In genomic region chr1:21828506-21829210, GRCh38 we compare ENCODE assay signal across 28 cellular contexts. TPM values are rescaled to one million over a fixed set of nuclear protein-coding genes. Genes with fewer than 3 reads are reported as not detected.
"Had no signal": no experiment of that assay in that cellular context is flagged by ENCODE, and none has a peak within 500 bp of the region (broad histone marks: within the 10 kb centered on the region; RNA-seq: fewer than 3 reads in every experiment).

No MANE protein-coding gene starts in this region.

- H3K27ac ChIP-seq: brain microvascular endothelial cell, SJCRH30, WERI-Rb-1 had no signal

- H3K27me3 Mint-ChIP-seq: activated CD4-positive, alpha-beta memory T cell treated with anti-CD3 and anti-CD28 coated beads, Interleukin-2, amount 10 ng/mL, durations not matched to agents 7 days and 5 days; activated CD4-positive, alpha-beta T cell treated with anti-CD3 and anti-CD28 coated beads for 36 hours; activated naive CD8-positive, alpha-beta T cell had no signal

- H3K9me3 Mint-ChIP-seq: activated T-helper 17 cell treated with anti-CD3 and anti-CD28 coated beads, Interleukin-2, amount 50 U/mL, for 72 hours had no signal

- H3K27ac Mint-ChIP-seq: activated CD4-positive, alpha-beta memory T cell treated with anti-CD3 and anti-CD28 coated beads, Interleukin-2, amount 10 ng/mL, durations not matched to agents 7 days and 5 days; activated CD4-positive, alpha-beta T cell treated with anti-CD3 and anti-CD28 coated beads for 36 hours; activated naive CD4-positive, alpha-beta T cell treated with anti-CD3 and anti-CD28 coated beads for 36 hours; activated naive CD8-positive, alpha-beta T cell; activated T-helper 17 cell treated with anti-CD3 and anti-CD28 coated beads, Interleukin-2, amount 50 U/mL, for 72 hours had no signal

- H3K4me3 ChIP-seq: SJCRH30 had no signal

- H3K4me3 Mint-ChIP-seq: activated CD4-positive, alpha-beta memory T cell treated with anti-CD3 and anti-CD28 coated beads, Interleukin-2, amount 10 ng/mL, durations not matched to agents 7 days and 5 days; activated CD4-positive, alpha-beta T cell treated with anti-CD3 and anti-CD28 coated beads for 36 hours; activated naive CD4-positive, alpha-beta T cell treated with anti-CD3 and anti-CD28 coated beads for 36 hours; activated naive CD8-positive, alpha-beta T cell; activated T-helper 17 cell treated with anti-CD3 and anti-CD28 coated beads, Interleukin-2, amount 50 U/mL, for 72 hours had no signal

- H3K4me2 ChIP-seq: SK-N-SH had no signal

- H3K9me3 ChIP-seq: SJCRH30, SK-N-SH had no signal

- H3K4me1 Mint-ChIP-seq: activated CD4-positive, alpha-beta memory T cell treated with anti-CD3 and anti-CD28 coated beads, Interleukin-2, amount 10 ng/mL, durations not matched to agents 7 days and 5 days; activated CD4-positive, alpha-beta T cell treated with anti-CD3 and anti-CD28 coated beads for 36 hours; activated T-helper 17 cell treated with anti-CD3 and anti-CD28 coated beads, Interleukin-2, amount 50 U/mL, for 72 hours had no signal

- H3K4me1 ChIP-seq: SJCRH30 had no signal

- H3K27me3 ChIP-seq: brain microvascular endothelial cell, SJCRH30 had no signal

- DNase-seq: activated CD4-positive, alpha-beta memory T cell treated with anti-CD3 and anti-CD28 coated beads, Interleukin-2, amount 10 ng/mL, durations not matched to agents 7 days and 5 days; activated CD4-positive, alpha-beta T cell treated with anti-CD3 and anti-CD28 coated beads for 36 hours; activated CD4-positive, alpha-beta T cell treated with anti-CD3 and anti-CD28 coated beads, Interleukin-2, amount 50 U/mL, for 1 hour; activated gamma-delta T cell; activated naive CD4-positive, alpha-beta T cell treated with anti-CD3 and anti-CD28 coated beads for 36 hours; activated T-cell treated with anti-CD3 and anti-CD28 coated beads for 4 hours; activated T-cell treated with anti-CD3 and anti-CD28 coated beads, Interleukin-2, amount 50 U/mL, for 48 hours; amygdala; brain microvascular endothelial cell; Kasumi-1; KBM-7; NCI-H1930; NCI-H2171; NCI-H2227 treated with DMSO at 0.1 percent for 48 hours; NCI-H446 treated with DMSO at 0.1 percent for 48 hours; NCI-H524 treated with DMSO at 0.1 percent for 48 hours; NCI-H774; RPMI8226; SJCRH30; SK-N-SH; T-helper 1 cell; WERI-Rb-1 had no signal

- H3K9ac ChIP-seq: SK-N-SH had no signal

- ATAC-seq: activated CD4-positive, alpha-beta T cell treated with anti-CD3 and anti-CD28 coated beads for 36 hours; activated T-helper 17 cell treated with anti-CD3 and anti-CD28 coated beads, Interleukin-2, amount 50 U/mL, for 72 hours; Panc1; Right ventricle myocardium inferior had no signal

RNA-seq across cellular contexts. Expression of gene LDLRAD2, which starts 16.6 kb away (rescaled TPM):
- total RNA-seq: activated CD4-positive, alpha-beta memory T cell treated with anti-CD3 and anti-CD28 coated beads, Interleukin-2, amount 10 ng/mL, durations not matched to agents 7 days and 5 days; activated CD8-positive, alpha-beta memory T cell treated with anti-CD3 and anti-CD28 coated beads for 36 hours; activated naive CD4-positive, alpha-beta T cell treated with anti-CD3 and anti-CD28 coated beads for 36 hours; activated T-helper 17 cell treated with anti-CD3 and anti-CD28 coated beads, Interleukin-2, amount 50 U/mL, for 72 hours; OCI-LY7; Right ventricle myocardium inferior had no signal
